ENCODE assay signal across 1 cellular context in genomic region chr20:19880256-19881079, GRCh38.
TF ChIP-seq lines count a peak whose summit lies in the region.

No MANE protein-coding gene starts in this region.

TF ChIP-seq in IMR-90, 13 proteins besides CTCF, POLR2A, EP300 and RAD21:
- TF ChIP-seq CEBPB (IDR thresholded peaks at IDR 0.05; ENCODE audit: low read depth, low read length) (peak; percentile 66), MXI1 (IDR thresholded peaks at IDR 0.05; ENCODE audit: borderline replicate concordance, low read depth, low read length) (no peak)
